In genomic region chr17:50290074-50290702, GRCh38 we compare ENCODE assay signal across 8 cellular contexts.
DNase-seq lines count a peak whose midpoint lies in the region; ATAC-seq and TF ChIP-seq lines count a peak whose summit lies in the region.

No MANE protein-coding gene starts in this region.

- no peak overlapping the region for H3K27ac Mint-ChIP-seq in activated naive CD8-positive, alpha-beta T cell treated with anti-CD3 and anti-CD28 coated beads, Interleukin-2, amount 50 U/mL, for 24 hours

- DNase-seq in KG1 (lab: John Stamatoyannopoulos, UW) (peak; percentile 53), hepatic stellate cell (ENCODE audit: low spot score) (peak; percentile 93), NCI-H1048 (lab: John Stamatoyannopoulos, UW) (no peak)
- no peak for DNase-seq in activated naive CD8-positive, alpha-beta T cell treated with anti-CD3 and anti-CD28 coated beads, Interleukin-2, amount 50 U/mL, for 24 hours
- DNase-seq in activated CD4-positive, CD25-positive, alpha-beta regulatory T cell treated with anti-CD3 and anti-CD28 coated beads, Interleukin-2, amount 50 U/mL, for 72 hours = no peak

- ATAC-seq in activated naive CD8-positive, alpha-beta T cell treated with anti-CD3 and anti-CD28 coated beads, Interleukin-2, amount 50 U/mL, for 24 hours = peak; percentile 98
- no peak for ATAC-seq in GM21367 (IDR thresholded peaks at IDR 0.05; ENCODE audit: unreplicated experiment)

- no peak for TF ChIP-seq CTCF in C4-2B (conservative IDR thresholded peaks at IDR 0.05)

- H3K27ac ChIP-seq in C4-2B = peak overlapping the region; percentile 14
- H3K27ac ChIP-seq in skin epidermis = peak overlapping the region in 20 of 21 experiments; percentile 54 to 86 (median 74)

- H3K36me3 Mint-ChIP-seq in activated naive CD8-positive, alpha-beta T cell treated with anti-CD3 and anti-CD28 coated beads, Interleukin-2, amount 50 U/mL, for 24 hours (ENCODE audit: low read depth) = no peaks in the 10 kb centered on the region

- H3K9me3 Mint-ChIP-seq in activated naive CD8-positive, alpha-beta T cell treated with anti-CD3 and anti-CD28 coated beads, Interleukin-2, amount 50 U/mL, for 24 hours = no peaks in the 10 kb centered on the region

- peaks cover 22% of the 10 kb centered on the region for H3K27me3 Mint-ChIP-seq in activated naive CD8-positive, alpha-beta T cell treated with anti-CD3 and anti-CD28 coated beads, Interleukin-2, amount 50 U/mL, for 24 hours

- H3K4me1 Mint-ChIP-seq in activated naive CD8-positive, alpha-beta T cell treated with anti-CD3 and anti-CD28 coated beads, Interleukin-2, amount 50 U/mL, for 24 hours = peaks cover 17% of the 10 kb centered on the region

- H3K4me3 ChIP-seq in skin epidermis = peak overlapping the region in 1 of 7 experiments; percentile 20

- H3K4me3 Mint-ChIP-seq in activated naive CD8-positive, alpha-beta T cell treated with anti-CD3 and anti-CD28 coated beads, Interleukin-2, amount 50 U/mL, for 24 hours = no peak overlapping the region

Comparison
In these comparisons a context has a peak if more than half of its experiments do, and no peak if none do; other contexts are left out.
1. DNase-seq: peak in KG1 (single experiment) and hepatic stellate cell (single experiment); none in activated naive CD8-positive, alpha-beta T cell treated with anti-CD3 and anti-CD28 coated beads, Interleukin-2, amount 50 U/mL, for 24 hours (single experiment), NCI-H1048 (single experiment) and activated CD4-positive, CD25-positive, alpha-beta regulatory T cell treated with anti-CD3 and anti-CD28 coated beads, Interleukin-2, amount 50 U/mL, for 72 hours (single experiment).